ENCODE assay signal across 8 cellular contexts in the genomic region with DNA sequence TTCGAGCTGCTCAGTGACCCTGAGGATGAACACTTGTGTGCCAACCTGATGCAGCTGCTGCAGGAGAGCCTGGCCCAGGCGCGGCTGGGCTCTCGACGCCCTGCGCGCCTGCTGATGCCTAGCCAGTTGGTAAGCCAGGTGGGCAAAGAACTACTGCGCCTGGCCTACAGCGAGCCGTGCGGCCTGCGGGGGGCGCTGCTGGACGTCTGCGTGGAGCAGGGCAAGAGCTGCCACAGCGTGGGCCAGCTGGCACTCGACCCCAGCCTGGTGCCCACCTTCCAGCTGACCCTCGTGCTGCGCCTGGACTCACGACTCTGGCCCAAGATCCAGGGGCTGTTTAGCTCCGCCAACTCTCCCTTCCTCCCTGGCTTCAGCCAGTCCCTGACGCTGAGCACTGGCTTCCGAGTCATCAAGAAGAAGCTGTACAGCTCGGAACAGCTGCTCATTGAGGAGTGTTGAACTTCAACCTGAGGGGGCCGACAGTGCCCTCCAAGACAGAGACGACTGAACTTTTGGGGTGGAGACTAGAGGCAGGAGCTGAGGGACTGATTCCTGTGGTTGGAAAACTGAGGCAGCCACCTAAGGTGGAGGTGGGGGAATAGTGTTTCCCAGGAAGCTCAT. TPM values are rescaled to one million over a fixed set of nuclear protein-coding genes. Genes with fewer than 3 reads are reported as not detected.
DNase-seq lines count a peak whose midpoint lies in the region; ATAC-seq and TF ChIP-seq lines count a peak whose summit lies in the region.

No MANE protein-coding gene starts in this region.

- peaks cover 16% of the 10 kb centered on the region for H3K36me3 ChIP-seq in WERI-Rb-1

- TF ChIP-seq CTCF in WERI-Rb-1 (IDR thresholded peaks at IDR 0.05; ENCODE audit: low read depth, low read length): peak; percentile 93

- peak; percentile 72 for DNase-seq in D341Med (ENCODE audit: low spot score)
- DNase-seq in Jurkat, Clone E6-1 (ENCODE audit: low read depth, low spot score): no peak
- DNase-seq in WERI-Rb-1: peak; percentile 76
- DNase-seq in central memory CD4-positive, alpha-beta T cell: peak; percentile 65
- DNase-seq in kidney glomerular epithelial cell (lab: John Stamatoyannopoulos, UW): peak; percentile 53
- peak; percentile 60 to 67 for DNase-seq in stimulated activated CD4-positive, alpha-beta T cell treated with anti-CD3 and anti-CD28 coated beads, Interleukin-15, amount 100 ng/mL, for 1 hour (ENCODE audit: low read depth in 1 of 2, low spot score in 1 of 2)

- ATAC-seq in HG02798 (IDR thresholded peaks at IDR 0.05; ENCODE audit: poor library complexity, unreplicated experiment): no peak
- no peak for ATAC-seq in GM18519 (IDR thresholded peaks at IDR 0.05; ENCODE audit: low FRiP score, unreplicated experiment)

- H3K9me3 ChIP-seq in WERI-Rb-1 (ENCODE audit: severe bottlenecking): no peaks in the 10 kb centered on the region

- peak overlapping the region; percentile 97 for H3K27ac ChIP-seq in WERI-Rb-1

- H3K27me3 ChIP-seq in WERI-Rb-1 (ENCODE audit: insufficient read depth, low read depth, severe bottlenecking): no peaks in the 10 kb centered on the region

- peak overlapping the region; percentile 99 for H3K4me3 ChIP-seq in Jurkat, Clone E6-1 (ENCODE audit: low read length)
- H3K4me3 ChIP-seq in WERI-Rb-1 (ENCODE audit: low read depth, low read length): peak overlapping the region; percentile 68

RNA-seq across cellular contexts. Expression of gene DDIT4, which starts 1.1 kb away (rescaled TPM):
- polyA plus RNA-seq in Jurkat, Clone E6-1 (2012; ENCODE audit: insufficient read depth, insufficient read length): 55.7 TPM

RNA-seq across cellular contexts. Expression of gene ASCC1, which starts 58.8 kb away (rescaled TPM):
- polyA plus RNA-seq in Jurkat, Clone E6-1 (2012; ENCODE audit: insufficient read depth, insufficient read length): 52.2 TPM

RNA-seq across cellular contexts. Expression of gene ANAPC16, which starts 59.0 kb away (rescaled TPM):
- polyA plus RNA-seq in Jurkat, Clone E6-1 (2012; ENCODE audit: insufficient read depth, insufficient read length): 95.9 TPM
